ENCODE assay signal across 14 cellular contexts in genomic region chr2:205758051-205758450, GRCh38.
DNase-seq lines count a peak whose midpoint lies in the region; ATAC-seq and TF ChIP-seq lines count a peak whose summit lies in the region.
"Had no signal": no experiment of that assay in that cellular context is flagged by ENCODE, and none has a peak within 500 bp of the region (broad histone marks: within the 10 kb centered on the region; RNA-seq: fewer than 3 reads in every experiment).

No MANE protein-coding gene starts in this region.

- intact Hi-C loops in sigmoid colon (cut with DNase I), result loop anchor here (2.0 kb wide), 1 partner anchor 69 kb away; no protein-coding TSS in a partner anchor

- H3K4me1 Mint-ChIP-seq in CD8-positive, alpha-beta memory T cell, result no peaks in the 10 kb centered on the region
- H3K4me1 Mint-ChIP-seq: activated CD8-positive, alpha-beta memory T cell treated with anti-CD3 and anti-CD28 coated beads, Interleukin-2, amount 10 ng/mL, durations not matched to agents 7 days and 5 days had no signal

- peak in 2 of 4 donors; percentile 9 to 34 for TF ChIP-seq EP300 in sigmoid colon (IDR thresholded peaks at IDR 0.05)

- CTCF ChIA-PET in CD8-positive, alpha-beta memory T cell (lab: Charles Lee), result no interaction called here

- peak; percentile 41 for ATAC-seq in foreskin keratinocyte
- no peak for ATAC-seq in GM18873 (IDR thresholded peaks at IDR 0.05; ENCODE audit: low FRiP score, unreplicated experiment)
- ATAC-seq: activated CD8-positive, alpha-beta memory T cell treated with anti-CD3 and anti-CD28 coated beads, Interleukin-2, amount 10 ng/mL, durations not matched to agents 7 days and 5 days had no signal

- H3K27ac Mint-ChIP-seq in CD8-positive, alpha-beta memory T cell, result no peak overlapping the region
- H3K27ac Mint-ChIP-seq: activated CD8-positive, alpha-beta memory T cell treated with anti-CD3 and anti-CD28 coated beads, Interleukin-2, amount 10 ng/mL, durations not matched to agents 7 days and 5 days had no signal

- H3K9me3 Mint-ChIP-seq in CD8-positive, alpha-beta memory T cell, result no peaks in the 10 kb centered on the region

- peak; percentile 48 for DNase-seq in GM04504 (ENCODE audit: low read depth)
- DNase-seq in adipocyte (ENCODE audit: low read depth), result peak; percentile 70
- DNase-seq in foreskin keratinocyte, result no peak
- peak; percentile 72 for DNase-seq in sigmoid colon
- DNase-seq in NCI-H1417 treated with DMSO at 0.1 percent for 48 hours (lab: John Stamatoyannopoulos, UW), result no peak
- no peak for DNase-seq in CD8-positive, alpha-beta memory T cell
- DNase-seq in CD1c-positive myeloid dendritic cell (ENCODE audit: extremely low spot score), result no peak
- DNase-seq: activated CD8-positive, alpha-beta memory T cell treated with anti-CD3 and anti-CD28 coated beads, Interleukin-2, amount 10 ng/mL, durations not matched to agents 7 days and 5 days; Caco-2; hypothalamus; stimulated activated CD4-positive, alpha-beta T cell treated with anti-CD3 and anti-CD28 coated beads, Interleukin-4, amount 100 ng/mL, for 24 hours; T-helper 1 cell had no signal

- H3K9me3 ChIP-seq in adipocyte (ENCODE audit: control insufficient read depth, low read length) (no peaks in the 10 kb centered on the region), sigmoid colon (no peaks in the 10 kb centered on the region)
- H3K9me3 ChIP-seq in CD8-positive, alpha-beta memory T cell (ENCODE audit: low read length), result no peaks in the 10 kb centered on the region
- H3K9me3 ChIP-seq: Caco-2 had no signal

- TF ChIP-seq POLR2A in sigmoid colon (IDR thresholded peaks at IDR 0.05), result no peak

- POLR2A ChIA-PET in CD8-positive, alpha-beta memory T cell (lab: Charles Lee), result no interaction called here

- H3K36me3 ChIP-seq in adipocyte (ENCODE audit: control insufficient read depth, insufficient read depth, low read length, severe bottlenecking), result peaks cover 15% of the 10 kb centered on the region
- H3K36me3 ChIP-seq in sigmoid colon, result peaks cover 13 to 73% (median 24%) of the 10 kb centered on the region in 4 donors
- no peaks in the 10 kb centered on the region for H3K36me3 ChIP-seq in CD8-positive, alpha-beta memory T cell (ENCODE audit: insufficient read depth, low read length)

- H3K9ac ChIP-seq in adipocyte (ENCODE audit: low read length), result no peak overlapping the region

- H3K27me3 ChIP-seq in adipocyte (replicated peaks; ENCODE audit: control insufficient read depth, insufficient read depth, low read length) (no peaks in the 10 kb centered on the region), foreskin keratinocyte (no peaks in the 10 kb centered on the region), sigmoid colon (no peaks in the 10 kb centered on the region)
- no peaks in the 10 kb centered on the region for H3K27me3 ChIP-seq in CD8-positive, alpha-beta memory T cell (ENCODE audit: insufficient read depth, low read length, poor library complexity, severe bottlenecking)
- H3K27me3 ChIP-seq: cardiac muscle cell had no signal

- no peak overlapping the region for H3K4me3 ChIP-seq in adipocyte (ENCODE audit: low read length)
- no peak overlapping the region for H3K4me3 ChIP-seq in sigmoid colon
- H3K4me3 ChIP-seq in CD8-positive, alpha-beta memory T cell (ENCODE audit: low read length), result no peak overlapping the region
- H3K4me3 ChIP-seq: cardiac muscle cell had no signal

- H3K4me1 ChIP-seq in adipocyte (ENCODE audit: control insufficient read depth, insufficient read depth, low read length), result peaks cover 44% of the 10 kb centered on the region
- no peaks in the 10 kb centered on the region for H3K4me1 ChIP-seq in foreskin keratinocyte
- H3K4me1 ChIP-seq in sigmoid colon, result peaks cover 0 to 100% (median 90%) of the 10 kb centered on the region in 4 donors
- no peaks in the 10 kb centered on the region for H3K4me1 ChIP-seq in CD8-positive, alpha-beta memory T cell (ENCODE audit: insufficient read depth, low read length)

- H3K4me3 Mint-ChIP-seq in CD8-positive, alpha-beta memory T cell, result no peak overlapping the region
- H3K4me3 Mint-ChIP-seq: activated CD8-positive, alpha-beta memory T cell treated with anti-CD3 and anti-CD28 coated beads, Interleukin-2, amount 10 ng/mL, durations not matched to agents 7 days and 5 days had no signal

- peaks cover 13 to 31% of the 10 kb centered on the region in 2 donors for H3K27me3 Mint-ChIP-seq in CD8-positive, alpha-beta memory T cell

- TF ChIP-seq CTCF in foreskin keratinocyte (conservative IDR thresholded peaks at IDR 0.05), result no peak
- no peak for TF ChIP-seq CTCF in sigmoid colon (IDR thresholded peaks at IDR 0.05)

- H3K36me3 Mint-ChIP-seq in CD8-positive, alpha-beta memory T cell, result no peaks in the 10 kb centered on the region
- H3K36me3 Mint-ChIP-seq: activated CD8-positive, alpha-beta memory T cell treated with anti-CD3 and anti-CD28 coated beads, Interleukin-2, amount 10 ng/mL, durations not matched to agents 7 days and 5 days had no signal

- WGBS in sigmoid colon, 2 donors, result 75 to 80% methylated on average over 4 of the region's 4 CpGs

- no peak overlapping the region for H3K27ac ChIP-seq in foreskin keratinocyte
- H3K27ac ChIP-seq in sigmoid colon, result peak overlapping the region; percentile 86 to 99 (median 94)
- no peak overlapping the region for H3K27ac ChIP-seq in CD8-positive, alpha-beta memory T cell (ENCODE audit: low read depth, low read length)
- H3K27ac ChIP-seq: cardiac muscle cell had no signal

Comparison
In these comparisons a context has a peak if more than half of its experiments do, and no peak if none do; other contexts are left out.
1. DNase-seq: peak in GM04504 (single experiment), adipocyte (single experiment) and sigmoid colon (single experiment); none in foreskin keratinocyte (0 of 2), NCI-H1417 treated with DMSO at 0.1 percent for 48 hours (single experiment), CD8-positive, alpha-beta memory T cell (0 of 5) and CD1c-positive myeloid dendritic cell (single experiment).
2. H3K27ac ChIP-seq: peak in sigmoid colon (4 of 4); none in foreskin keratinocyte (single experiment) and CD8-positive, alpha-beta memory T cell (single experiment).